11 cellular contexts compared by ENCODE assay signal in genomic region chr13:110274687-110275086, GRCh38. TPM values are rescaled to one million over a fixed set of nuclear protein-coding genes. Genes with fewer than 3 reads are reported as not detected.
DNase-seq lines count a peak whose midpoint lies in the region; ATAC-seq and TF ChIP-seq lines count a peak whose summit lies in the region.
"Had no signal": no experiment of that assay in that cellular context is flagged by ENCODE, and none has a peak within 500 bp of the region (broad histone marks: within the 10 kb centered on the region; RNA-seq: fewer than 3 reads in every experiment).

No MANE protein-coding gene starts in this region.

- H3K36me3 ChIP-seq in BJ (ENCODE audit: control insufficient read depth, insufficient read depth, low read length) (no peaks in the 10 kb centered on the region; the same call in 1 of the 2 replicates), PC-3 (ENCODE audit: low read depth, low read length) (no peaks in the 10 kb centered on the region), fibroblast of lung (ENCODE audit: control insufficient read depth, insufficient read depth, low read length) (no peaks in the 10 kb centered on the region), spleen (no peaks in the 10 kb centered on the region)

- no peaks in the 10 kb centered on the region for H3K9me3 Mint-ChIP-seq in osteocyte (ENCODE audit: unreplicated experiment)

- DNase-seq in BJ (ENCODE audit: low read depth) = no peak
- peak; percentile 3 for DNase-seq in PC-3
- DNase-seq in fibroblast of lung (ENCODE audit: low read depth in 2 of 2) = no peak
- DNase-seq in osteocyte (ENCODE audit: extremely low spot score, unreplicated experiment) = peak; percentile 48
- DNase-seq in mucosa of gallbladder (ENCODE audit: low spot score) = no peak
- no peak for DNase-seq in spleen
- DNase-seq: anterior cingulate cortex; stimulated activated naive CD8-positive, alpha-beta T cell treated with anti-CD3 and anti-CD28 coated beads, Interleukin-15, Interleukin-2, amounts not matched to agents 100 U/mL and 50 U/mL, for 24 hours; T1000 had no signal

- H2AFZ ChIP-seq in PC-3 (ENCODE audit: low read length) (no peak overlapping the region), fibroblast of lung (ENCODE audit: low read length) (no peak overlapping the region)

- H4K20me1 ChIP-seq in PC-3 (ENCODE audit: low read length) = no peaks in the 10 kb centered on the region
- H4K20me1 ChIP-seq in fibroblast of lung (ENCODE audit: control insufficient read depth, extremely low read depth, insufficient read depth, low read length) = no peaks in the 10 kb centered on the region

- H3K4me2 ChIP-seq in PC-3 (ENCODE audit: low read length) (no peak overlapping the region), fibroblast of lung (ENCODE audit: extremely low read depth, insufficient read depth, low read length) (no peak overlapping the region)

- no peak for TF ChIP-seq POLR2A in spleen (IDR thresholded peaks at IDR 0.05)

- H3K9me3 ChIP-seq in PC-3 (ENCODE audit: low read length) (no peaks in the 10 kb centered on the region), fibroblast of lung (ENCODE audit: control insufficient read depth, insufficient read depth, low read depth, low read length) (no peaks in the 10 kb centered on the region), spleen (no peaks in the 10 kb centered on the region)

- H3K27ac Mint-ChIP-seq in osteocyte (ENCODE audit: unreplicated experiment) = peak overlapping the region; percentile 76

- H3K9me2 ChIP-seq in PC-3 (replicated peaks; ENCODE audit: low read length) = no peaks in the 10 kb centered on the region

- H3K27ac ChIP-seq in PC-3 (ENCODE audit: low read length) (no peak overlapping the region), fibroblast of lung (ENCODE audit: insufficient read depth, low read length) (no peak overlapping the region), spleen (peak overlapping the region in 4 of 8 donors; percentile 2 to 38 (median 29))

- H3K4me1 ChIP-seq in PC-3 (ENCODE audit: insufficient read depth, low read length) (no peaks in the 10 kb centered on the region), fibroblast of lung (ENCODE audit: control insufficient read depth, extremely low read depth, insufficient read depth, low read length) (peaks cover 11% of the 10 kb centered on the region), spleen (peaks cover 0 to 48% (median 13%) of the 10 kb centered on the region in 6 donors)

- H3K9ac ChIP-seq in PC-3 (ENCODE audit: low read length) = no peak overlapping the region
- no peak overlapping the region for H3K9ac ChIP-seq in fibroblast of lung (ENCODE audit: insufficient read depth, low read length)

- no peak; the same call in 1 of the 2 replicates for ATAC-seq in PC-3
- ATAC-seq in GM19397 (IDR thresholded peaks at IDR 0.05; ENCODE audit: unreplicated experiment) = no peak
- ATAC-seq in HG03432 (IDR thresholded peaks at IDR 0.05; ENCODE audit: unreplicated experiment) = no peak
- ATAC-seq: stimulated activated naive CD8-positive, alpha-beta T cell treated with anti-CD3 and anti-CD28 coated beads, Interleukin-15, Interleukin-2, amounts not matched to agents 100 U/mL and 50 U/mL, for 24 hours had no signal

- POLR2A ChIA-PET in BJ (lab: Charles Lee) = no interaction called here
- POLR2A ChIA-PET in PC-3 (lab: Charles Lee; ENCODE audit: unreplicated experiment) = no interaction called here

- TF ChIP-seq CTCF in BJ (IDR thresholded peaks at IDR 0.05; ENCODE audit: insufficient read depth, low read depth, low read length) = peak; percentile 27; the same call in 1 of the 2 replicates
- TF ChIP-seq CTCF in PC-3 (conservative IDR thresholded peaks at IDR 0.05; ENCODE audit: low read depth, low read length) = peak; percentile 35
- peak; percentile 23 to 25 for TF ChIP-seq CTCF in fibroblast of lung (conservative IDR thresholded peaks at IDR 0.05 in 1 of 2, IDR thresholded peaks at IDR 0.05 in 1 of 2; ENCODE audit: low read depth in 1 of 2, low read length in 2 of 2)
- TF ChIP-seq CTCF in osteocyte (IDR thresholded peaks at IDR 0.05) = peak; percentile 48
- peak in 1 of 11 experiments; percentile 11 for TF ChIP-seq CTCF in spleen (IDR thresholded peaks at IDR 0.05 in 8 of 11, conservative IDR thresholded peaks at IDR 0.05 in 3 of 11)

- H3K36me3 Mint-ChIP-seq in osteocyte (ENCODE audit: unreplicated experiment) = peaks cover 42% of the 10 kb centered on the region

- WGBS in spleen, 5 donors = 75 to 82% (median 78%) methylated on average over 5 of the region's 5 CpGs

- intact Hi-C loops in PC-3 (cut with micrococcal nuclease) (no loop called here), spleen (cut with DNase I; ENCODE audit: low total_unique reads) (no loop called here)

- no peaks in the 10 kb centered on the region for H3F3A ChIP-seq in PC-3 (ENCODE audit: low read length, unreplicated experiment)

- H3K27me3 ChIP-seq in BJ (ENCODE audit: control insufficient read depth, insufficient read depth, low read length) (no peaks in the 10 kb centered on the region), PC-3 (ENCODE audit: low read length) (no peaks in the 10 kb centered on the region), fibroblast of lung (ENCODE audit: control insufficient read depth, insufficient read depth, low read length) (no peaks in the 10 kb centered on the region), spleen (replicated peaks in 1 of 7) (no peaks in the 10 kb centered on the region)

- H3K79me2 ChIP-seq in PC-3 (ENCODE audit: low read length) = no peaks in the 10 kb centered on the region
- H3K79me2 ChIP-seq in fibroblast of lung (ENCODE audit: control insufficient read depth, insufficient read depth, low read length) = peaks cover 67% of the 10 kb centered on the region

- H3K4me3 ChIP-seq in BJ (ENCODE audit: low read depth, low read length) (no peak overlapping the region), PC-3 (ENCODE audit: low read length) (no peak overlapping the region), fibroblast of lung (replicated peaks in 1 of 4; ENCODE audit: control extremely low read depth in 1 of 4, insufficient read depth in 1 of 4, low read depth in 3 of 4, low read length in 4 of 4) (no peak overlapping the region), spleen (no peak overlapping the region)

- CTCF ChIA-PET in BJ (lab: Yijun Ruan, JAX) (interaction anchor here (0.6 to 1.3 kb wide), 3 partner anchors 10 to 50 kb away, joined by 3 read pairs; no protein-coding TSS in a partner anchor), PC-3 (lab: Charles Lee) (interaction anchor here (1.1 kb wide), 1 partner anchor 169 kb away, joined by 5 read pairs; no protein-coding TSS in a partner anchor)

- no peak overlapping the region for H3K4me3 Mint-ChIP-seq in osteocyte (ENCODE audit: unreplicated experiment)

- H3K4me1 Mint-ChIP-seq in osteocyte (ENCODE audit: unreplicated experiment) = peaks cover 87% of the 10 kb centered on the region

- H3K27me3 Mint-ChIP-seq in osteocyte (ENCODE audit: unreplicated experiment) = no peaks in the 10 kb centered on the region

- BruUV-seq in PC-3 (replicated peaks; lab: Mats Ljungman, UMichigan) = no TSS peak

RNA-seq across cellular contexts. Expression of gene COL4A1, which starts 32.3 kb away (rescaled TPM):
- 345 and 375 TPM in 2 replicates for polyA plus RNA-seq in BJ (2011; rRNA removed)
- polyA minus RNA-seq in BJ (2011; rRNA and poly(A)+ RNA removed) = 346 and 360 TPM in 2 replicates
- total RNA-seq in PC-3 (2014; rRNA removed) = 35.7 and 48.7 TPM in 2 replicates
- 34.0 and 57.5 TPM in 2 replicates for total RNA-seq in fibroblast of lung
- polyA plus RNA-seq in fibroblast of lung = 18.4 and 607 TPM in 2 replicates
- polyA plus RNA-seq in fibroblast of lung (2012) = 19.5 and 691 TPM in 2 replicates
- 30.9 and 567 TPM in 2 replicates for polyA minus RNA-seq in fibroblast of lung (ENCODE audit: low replicate concordance)
- total RNA-seq in osteocyte = 3,181 and 3,589 TPM in 2 replicates
- 347 TPM for total RNA-seq in mucosa of gallbladder
- total RNA-seq in spleen = 100 to 1,000 TPM; 251 to 959 (median 365) TPM
- polyA plus RNA-seq in spleen = 10 to 100 TPM; 37.9 to 71.7 (median 61.5) TPM

RNA-seq across cellular contexts. Expression of gene COL4A2, which starts 32.4 kb away (rescaled TPM):
- 410 and 886 TPM in 2 replicates for polyA plus RNA-seq in BJ (2011; rRNA removed)
- polyA minus RNA-seq in BJ (2011; rRNA and poly(A)+ RNA removed) = 205 and 240 TPM in 2 replicates
- 74.5 and 127 TPM in 2 replicates for total RNA-seq in PC-3 (2014; rRNA removed)
- total RNA-seq in fibroblast of lung = 93.1 and 123 TPM in 2 replicates
- 43.8 and 463 TPM in 2 replicates for polyA plus RNA-seq in fibroblast of lung
- polyA plus RNA-seq in fibroblast of lung (2012) = 52.1 and 712 TPM in 2 replicates
- polyA minus RNA-seq in fibroblast of lung (ENCODE audit: low replicate concordance) = 56.9 and 841 TPM in 2 replicates
- total RNA-seq in osteocyte = 2,001 and 2,067 TPM in 2 replicates
- total RNA-seq in mucosa of gallbladder = 332 TPM
- total RNA-seq in spleen = 100 to 1,000 TPM; 296 to 712 (median 410) TPM
- polyA plus RNA-seq in spleen = 100 to 1,000 TPM in 1 of 3 donors, 10 to 100 TPM in 2; 52.6 to 116 (median 76.3) TPM

Comparison
In these comparisons a context has a peak if more than half of its experiments do, and no peak if none do; other contexts are left out.
1. DNase-seq: peak in PC-3 (single experiment) and osteocyte (single experiment); none in BJ (single experiment), fibroblast of lung (0 of 2), mucosa of gallbladder (single experiment) and spleen (single experiment).